Comparison of ENCODE assay signal across 7 cellular contexts in genomic region chr12:113098428-113099028, GRCh38. TPM values are rescaled to one million over a fixed set of nuclear protein-coding genes. Genes with fewer than 3 reads are reported as not detected.
DNase-seq lines count a peak whose midpoint lies in the region; ATAC-seq and TF ChIP-seq lines count a peak whose summit lies in the region.

No MANE protein-coding gene starts in this region.

- no TSS peak for BruUV-seq in IMR-90 (replicated peaks; lab: Mats Ljungman, UMichigan)

- DNase-seq in GM12865 (ENCODE audit: low read depth) (peak; percentile 76), IMR-90 (peak; percentile 63), Peyer's patch (peak; percentile 77 to 89 (median 80)), foreskin fibroblast (peak; percentile 71 to 84), omental fat pad (ENCODE audit: low spot score) (peak; percentile 76), tibial artery (peak; percentile 79 to 86)
- peak; percentile 50 for DNase-seq in activated T-helper 9 cell treated with anti-CD3 and anti-CD28 coated beads, Interleukin-2, amount 50 U/mL, for 16 hours (ENCODE audit: low read depth)

- no peaks in the 10 kb centered on the region for H3K9me3 ChIP-seq in IMR-90 (ENCODE audit: control insufficient read depth, insufficient read depth, low read length)
- H3K9me3 ChIP-seq in Peyer's patch, result no peaks in the 10 kb centered on the region
- no peaks in the 10 kb centered on the region for H3K9me3 ChIP-seq in tibial artery

- no peak overlapping the region for H2AK5ac ChIP-seq in IMR-90 (ENCODE audit: low read depth, low read length)

- no peaks in the 10 kb centered on the region for H4K20me1 ChIP-seq in IMR-90 (ENCODE audit: insufficient read depth, low read length)

- H2BK15ac ChIP-seq in IMR-90 (ENCODE audit: low read depth, low read length), result no peak overlapping the region

- H2AFZ ChIP-seq in IMR-90 (replicated peaks; ENCODE audit: low read length, poor library complexity), result peak overlapping the region; percentile 78

- 0% methylated on average over 3 of the region's 15 CpGs; no CpG with 5 or more reads in 1 of the 2 experiments for WGBS in IMR-90 (ENCODE audit: extremely low coverage in 2 of 2, insufficient read length in 1 of 2), 2 experiments

- no peak overlapping the region for H4K8ac ChIP-seq in IMR-90 (ENCODE audit: low read depth in 2 of 2, low read length in 2 of 2)

- H3K4me1 ChIP-seq in IMR-90 (ENCODE audit: control insufficient read depth, insufficient read depth, low read length) (no peaks in the 10 kb centered on the region), Peyer's patch (peaks cover 0 to 8% (median under 1%) of the 10 kb centered on the region in 4 donors), tibial artery (peaks cover 0 to 15% (median 6%) of the 10 kb centered on the region in 4 donors)

- H3K4me3 ChIP-seq in GM12865 (ENCODE audit: low read depth, low read length), result no peak overlapping the region
- H3K4me3 ChIP-seq in IMR-90 (ENCODE audit: insufficient read depth, low read depth, low read length), result no peak overlapping the region
- no peak overlapping the region for H3K4me3 ChIP-seq in Peyer's patch
- no peak overlapping the region for H3K4me3 ChIP-seq in foreskin fibroblast (ENCODE audit: low read depth in 1 of 2, low read length in 2 of 2)
- no peak overlapping the region for H3K4me3 ChIP-seq in tibial artery

- H3K4ac ChIP-seq in IMR-90 (ENCODE audit: low read depth, low read length), result no peak overlapping the region

- POLR2A ChIA-PET in IMR-90 (lab: Charles Lee; ENCODE audit: unreplicated experiment), result no interaction called here

- dilution Hi-C loops in IMR-90 (cut with HindIII; ENCODE audit: low sequenced_read_pairs, unreplicated experiment), result no loop called here

- H2BK20ac ChIP-seq in IMR-90 (ENCODE audit: low read depth, low read length), result no peak overlapping the region

- H3K14ac ChIP-seq in IMR-90 (replicated peaks; ENCODE audit: low read depth, low read length), result no peak overlapping the region

- no peak overlapping the region for H4K91ac ChIP-seq in IMR-90 (ENCODE audit: insufficient read depth, low read depth, low read length)

- H2AK9ac ChIP-seq in IMR-90 (replicated peaks; ENCODE audit: low read depth, low read length, poor library complexity), result no peak overlapping the region

- no peak overlapping the region for H3K9ac ChIP-seq in IMR-90 (ENCODE audit: low read depth, low read length)

- H3K56ac ChIP-seq in IMR-90 (ENCODE audit: extremely low read depth, insufficient read depth, low read length), result no peak overlapping the region

- H3K27ac ChIP-seq in IMR-90 (ENCODE audit: insufficient read depth, low read length) (no peak overlapping the region), Peyer's patch (peak overlapping the region in 1 of 4 donors; percentile 49), tibial artery (no peak overlapping the region)

- TF ChIP-seq RAD21 in IMR-90 (IDR thresholded peaks at IDR 0.05; ENCODE audit: low read length), result peak; percentile 46; the same call in 1 of the 2 replicates

- ATAC-seq in IMR-90 (ENCODE audit: low read depth), result peak; percentile 82
- peak; percentile 56 for ATAC-seq in omental fat pad (ENCODE audit: low FRiP score)

- no peak overlapping the region for H3K18ac ChIP-seq in IMR-90 (ENCODE audit: low read depth, low read length)

- TF ChIP-seq CTCF in GM12865 (IDR thresholded peaks at IDR 0.05; ENCODE audit: insufficient read depth, low read depth, low read length, missing control alignments) (peak; percentile 98), IMR-90 (conservative IDR thresholded peaks at IDR 0.05; ENCODE audit: low read depth, low read length) (peak; percentile 56), Peyer's patch (IDR thresholded peaks at IDR 0.05) (peak; percentile 75 to 93 (median 84)), foreskin fibroblast (IDR thresholded peaks at IDR 0.05; ENCODE audit: low read depth, low read length) (peak; percentile 85), omental fat pad (IDR thresholded peaks at IDR 0.05) (peak in 2 of 3 donors; percentile 38 to 57), tibial artery (IDR thresholded peaks at IDR 0.05) (peak; percentile 56 to 62)

- H3K23ac ChIP-seq in IMR-90 (ENCODE audit: low read depth, low read length), result no peak overlapping the region

- no peak for TF ChIP-seq POLR2A in IMR-90 (IDR thresholded peaks at IDR 0.05; ENCODE audit: low read depth, low read length)
- TF ChIP-seq POLR2A in Peyer's patch (IDR thresholded peaks at IDR 0.05), result no peak

- H3K36me3 ChIP-seq in IMR-90 (ENCODE audit: control insufficient read depth, insufficient read depth, low read length), result no peaks in the 10 kb centered on the region
- H3K36me3 ChIP-seq in Peyer's patch, result no peaks in the 10 kb centered on the region
- H3K36me3 ChIP-seq in tibial artery, result no peaks in the 10 kb centered on the region

- no peak overlapping the region for H2BK5ac ChIP-seq in IMR-90 (ENCODE audit: low read depth, low read length, poor library complexity, severe bottlenecking)

- no peaks in the 10 kb centered on the region for H3K9me1 ChIP-seq in IMR-90 (ENCODE audit: insufficient read depth, low read length)

- in situ Hi-C loops in IMR-90 (cut with MboI; ENCODE audit: low sequenced_read_pairs), result no loop called here

- H3K27me3 ChIP-seq in IMR-90 (ENCODE audit: control insufficient read depth, insufficient read depth, low read length) (peaks cover 3% of the 10 kb centered on the region; the same call in 1 of the 2 replicates), Peyer's patch (no peaks in the 10 kb centered on the region), tibial artery (peaks cover 0 to 48% of the 10 kb centered on the region in 2 donors)

- H4K5ac ChIP-seq in IMR-90 (ENCODE audit: low read depth, low read length), result no peak overlapping the region

- CTCF ChIA-PET in IMR-90 (lab: Yijun Ruan, JAX), result no interaction called here

- H3K79me1 ChIP-seq in IMR-90 (ENCODE audit: low read depth in 1 of 2, low read length in 2 of 2), result no peaks in the 10 kb centered on the region

- H2BK120ac ChIP-seq in IMR-90 (ENCODE audit: low read depth, low read length), result no peak overlapping the region

- intact Hi-C loops in IMR-90 (cut with micrococcal nuclease), result loop anchor here (1.0 kb wide), 1 partner anchor 50 kb away; no protein-coding TSS in a partner anchor
- intact Hi-C loops in tibial artery (cut with DNase I; ENCODE audit: low total_unique reads), result no loop called here

- no peak overlapping the region for H3K4me2 ChIP-seq in IMR-90 (ENCODE audit: low read depth, low read length)

TF ChIP-seq in IMR-90, 13 proteins besides CTCF, POLR2A, EP300 and RAD21:
- TF ChIP-seq SMC3 (IDR thresholded peaks at IDR 0.05; ENCODE audit: low read depth, low read length), result 0 out of 2 replicates have a peak, but pooled peaks have one; percentile 17
- TF ChIP-seq MAZ (IDR thresholded peaks at IDR 0.05; ENCODE audit: borderline replicate concordance, low read depth, low read length), result no peak
- no peak for TF ChIP-seq CHD1 (IDR thresholded peaks at IDR 0.05; ENCODE audit: low read depth, low read length)
- TF ChIP-seq, protein P1, sequence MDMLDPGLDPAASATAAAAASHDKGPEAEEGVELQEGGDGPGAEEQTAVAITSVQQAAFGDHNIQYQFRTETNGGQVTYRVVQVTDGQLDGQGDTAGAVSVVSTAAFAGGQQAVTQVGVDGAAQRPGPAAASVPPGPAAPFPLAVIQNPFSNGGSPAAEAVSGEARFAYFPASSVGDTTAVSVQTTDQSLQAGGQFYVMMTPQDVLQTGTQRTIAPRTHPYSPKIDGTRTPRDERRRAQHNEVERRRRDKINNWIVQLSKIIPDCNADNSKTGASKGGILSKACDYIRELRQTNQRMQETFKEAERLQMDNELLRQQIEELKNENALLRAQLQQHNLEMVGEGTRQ (IDR thresholded peaks at IDR 0.05; ENCODE audit: low read depth, low read length), result peak; percentile 50; the same call in 1 of the 2 replicates
- TF ChIP-seq CEBPB (IDR thresholded peaks at IDR 0.05; ENCODE audit: low read depth, low read length), result peak; percentile 62

RNA-seq across cellular contexts. Expression of gene RASAL1, which starts 37.0 kb away (rescaled TPM):
- total RNA-seq in IMR-90 (2012; rRNA removed) (not detected in 2 replicates), Peyer's patch (1 to 10 TPM in 3 of 4 donors, under 1 TPM in 1; 0.85 to 4.4 (median 3.9) TPM), omental fat pad (not detected)
- not detected in 2 replicates for polyA plus RNA-seq in IMR-90 (2012; rRNA removed)
- not detected in 2 replicates for polyA plus RNA-seq in IMR-90 (2012; cell fraction: cytosol; rRNA removed)
- not detected in 2 replicates for polyA plus RNA-seq in IMR-90 (2012; cell fraction: nucleus; rRNA removed; ENCODE audit: low replicate concordance)

RNA-seq across cellular contexts. Expression of gene DTX1, which starts 42.0 kb away (rescaled TPM):
- total RNA-seq in IMR-90 (2012; rRNA removed) (not detected in 2 replicates), Peyer's patch (10 to 100 TPM in 1 of 4 donors, 1 to 10 TPM in 3; 3.1 to 33.8 (median 5.3) TPM), omental fat pad (10 to 100 TPM; 30.1 to 80.9 (median 35.5) TPM)
- not detected in 2 replicates for polyA plus RNA-seq in IMR-90 (2012; rRNA removed)
- 0.01 TPM in 1 of 2 replicates, not detected in the other for polyA plus RNA-seq in IMR-90 (2012; cell fraction: cytosol; rRNA removed)
- 0.05 and 0.50 TPM in 2 replicates for polyA plus RNA-seq in IMR-90 (2012; cell fraction: nucleus; rRNA removed; ENCODE audit: low replicate concordance)

RNA-seq across cellular contexts. Expression of gene CFAP73, which starts 51.0 kb away (rescaled TPM):
- total RNA-seq in IMR-90 (2012; rRNA removed), result not detected in 2 replicates
- polyA plus RNA-seq in IMR-90 (2012; rRNA removed), result not detected in 2 replicates
- polyA plus RNA-seq in IMR-90 (2012; cell fraction: cytosol; rRNA removed), result not detected in 2 replicates
- not detected in 2 replicates for polyA plus RNA-seq in IMR-90 (2012; cell fraction: nucleus; rRNA removed; ENCODE audit: low replicate concordance)
- not detected for total RNA-seq in Peyer's patch
- total RNA-seq in omental fat pad, result not detected

Comparison
In these comparisons a context has a peak if more than half of its experiments do, and no peak if none do; other contexts are left out.
1. CTCF ChIP-seq: peak in every context shown above with its lines; median percentile 98 in GM12865; 85 in foreskin fibroblast; 84 in Peyer's patch; 59 in tibial artery; 56 in IMR-90; 48 in omental fat pad.